In genomic region chr12:111672822-111673381, GRCh38 we compare ENCODE assay signal across 15 cellular contexts.
"Had no signal": no experiment of that assay in that cellular context is flagged by ENCODE, and none has a peak within 500 bp of the region (broad histone marks: within the 10 kb centered on the region; RNA-seq: fewer than 3 reads in every experiment).

No MANE protein-coding gene starts in this region.

- H3K27ac ChIP-seq: colonic mucosa, foreskin keratinocyte, left ventricle myocardium inferior, parathyroid adenoma, psoas muscle, right lobe of liver had no signal

- ATAC-seq: foreskin keratinocyte, heart left ventricle, psoas muscle had no signal

- H3K4me1 Mint-ChIP-seq: endodermal cell, nephron had no signal

- H3K9me3 Mint-ChIP-seq: endodermal cell, naive B cell, nephron had no signal

- H3K27me3 Mint-ChIP-seq: naive B cell had no signal

- H3K4me3 ChIP-seq: colonic mucosa, heart left ventricle, left ventricle myocardium inferior, psoas muscle, right lobe of liver had no signal

- H3K4me1 ChIP-seq: colonic mucosa, foreskin keratinocyte, heart left ventricle, left ventricle myocardium inferior, parathyroid adenoma, psoas muscle, right lobe of liver had no signal

- DNase-seq: colonic mucosa; endodermal cell; foreskin keratinocyte; heart left ventricle; islet precursor cell; left ventricle myocardium inferior; naive B cell; occipital lobe; psoas muscle; retina; right lobe of liver; stimulated activated CD4-positive, alpha-beta T cell treated with anti-CD3 and anti-CD28 coated beads, Interleukin-12 subunit alpha, Interleukin-12 subunit beta, amount 100 ng/mL, for 4 hours; stimulated activated naive CD4-positive, alpha-beta T cell had no signal

- H3K27ac Mint-ChIP-seq: endodermal cell, nephron had no signal

- H3K9me3 ChIP-seq: colonic mucosa, heart left ventricle, left ventricle myocardium inferior, psoas muscle, right lobe of liver had no signal

- H3K27me3 ChIP-seq: colonic mucosa, foreskin keratinocyte, heart left ventricle, right lobe of liver had no signal

- H3K4me3 Mint-ChIP-seq: endodermal cell, nephron had no signal
